Comparison of ENCODE assay signal across 29 cellular contexts in the genomic region with DNA sequence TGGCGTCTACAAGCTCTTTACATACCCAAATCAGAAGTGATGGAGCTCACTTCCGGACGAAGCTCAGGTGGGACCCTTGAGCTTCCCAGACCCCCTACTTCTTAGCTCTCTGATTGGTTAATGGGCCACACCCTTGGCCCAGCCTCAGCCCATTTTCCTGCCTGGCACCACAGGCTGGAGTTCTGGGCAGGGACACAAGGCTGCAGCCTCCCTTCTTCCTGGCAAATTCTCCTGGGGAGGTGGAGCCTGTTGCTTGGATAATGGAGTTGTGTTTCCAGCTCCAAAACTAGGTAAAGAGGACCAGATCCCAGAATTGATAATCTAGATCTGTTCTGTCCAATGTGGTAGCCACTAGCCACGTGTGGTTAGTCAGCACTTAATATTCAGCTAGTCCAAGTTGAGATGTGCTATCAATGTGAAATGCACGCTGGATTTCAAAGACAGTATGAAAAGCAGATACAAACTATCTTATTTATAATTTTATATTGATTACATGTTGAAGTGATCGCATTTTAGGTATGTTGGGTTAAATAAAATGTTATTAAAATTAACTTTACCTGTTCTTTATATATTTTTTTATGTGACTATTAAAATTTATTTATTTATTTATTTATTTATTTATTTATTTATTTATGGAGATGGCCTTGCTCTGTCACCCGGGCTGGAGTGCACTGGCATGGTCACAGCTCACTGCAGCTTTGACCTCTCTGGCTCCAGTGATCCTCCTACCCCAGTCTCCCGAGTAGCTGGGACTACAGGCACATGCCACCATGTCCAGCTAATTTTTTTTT. TPM values are rescaled to one million over a fixed set of nuclear protein-coding genes. Genes with fewer than 3 reads are reported as not detected.
"Had no signal": no experiment of that assay in that cellular context is flagged by ENCODE, and none has a peak within 500 bp of the region (broad histone marks: within the 10 kb centered on the region; RNA-seq: fewer than 3 reads in every experiment).

No MANE protein-coding gene starts in this region.

- H3K4me1 Mint-ChIP-seq: activated CD4-positive, alpha-beta T cell treated with anti-CD3 and anti-CD28 coated beads, Interleukin-2, amount 10 ng/mL, durations not matched to agents 24 days and 14 days; activated CD8-positive, alpha-beta memory T cell treated with anti-CD3 and anti-CD28 coated beads, Interleukin-2, amount 10 ng/mL, durations not matched to agents 7 days and 5 days; activated naive CD8-positive, alpha-beta T cell treated with anti-CD3 and anti-CD28 coated beads for 36 hours; immature natural killer cell; natural killer cell; stimulated activated effector memory CD8-positive, alpha-beta T cell treated with anti-CD3 and anti-CD28 coated beads, Interleukin-12 subunit alpha, Interleukin-12 subunit beta, amount 100 ng/mL, for 72 hours had no signal

- H3K9me3 Mint-ChIP-seq: activated CD4-positive, alpha-beta T cell treated with anti-CD3 and anti-CD28 coated beads, Interleukin-2, amount 10 ng/mL, durations not matched to agents 24 days and 14 days; activated CD8-positive, alpha-beta T cell treated with anti-CD3 and anti-CD28 coated beads for 36 hours; activated naive CD8-positive, alpha-beta T cell treated with anti-CD3 and anti-CD28 coated beads for 36 hours; immature natural killer cell; natural killer cell; stimulated activated effector memory CD8-positive, alpha-beta T cell treated with anti-CD3 and anti-CD28 coated beads, Interleukin-12 subunit alpha, Interleukin-12 subunit beta, amount 100 ng/mL, for 72 hours had no signal

- ATAC-seq: activated CD4-positive, CD25-positive, alpha-beta regulatory T cell treated with anti-CD3 and anti-CD28 coated beads, Interleukin-2, amount 50 U/mL, for 24 hours; activated CD8-positive, alpha-beta memory T cell treated with anti-CD3 and anti-CD28 coated beads, Interleukin-2, amount 10 ng/mL, durations not matched to agents 7 days and 5 days; activated CD8-positive, alpha-beta T cell treated with anti-CD3 and anti-CD28 coated beads for 36 hours; body of pancreas; natural killer cell; right cardiac atrium; stimulated activated effector memory CD8-positive, alpha-beta T cell treated with anti-CD3 and anti-CD28 coated beads, Interleukin-12 subunit alpha, Interleukin-12 subunit beta, amount 100 ng/mL, for 72 hours; T-helper 17 cell had no signal

- H3K4me1 ChIP-seq: body of pancreas, suprapubic skin, tibial nerve had no signal

- H3K27ac ChIP-seq: body of pancreas, cardiac muscle cell, hepatocyte, left ventricle myocardium inferior, ovary, stomach, suprapubic skin, tibial nerve had no signal

- H3K36me3 ChIP-seq: cardiac muscle cell, left ventricle myocardium inferior, ovary, stomach, suprapubic skin, tibial nerve had no signal

- DNase-seq: activated CD4-positive, alpha-beta T cell treated with anti-CD3 and anti-CD28 coated beads, Interleukin-2, amount 10 ng/mL, durations not matched to agents 24 days and 14 days; activated CD8-positive, alpha-beta memory T cell treated with anti-CD3 and anti-CD28 coated beads, Interleukin-2, amount 10 ng/mL, durations not matched to agents 7 days and 5 days; activated CD8-positive, alpha-beta T cell treated with anti-CD3 and anti-CD28 coated beads for 36 hours; activated naive CD8-positive, alpha-beta T cell treated with anti-CD3 and anti-CD28 coated beads for 36 hours; activated T-cell treated with anti-CD3 and anti-CD28 coated beads for 4 hours; effector CD4-positive, alpha-beta T cell; foreskin melanocyte; glutamatergic neuron; immature natural killer cell; left ventricle myocardium inferior; natural killer cell; stimulated activated CD4-positive, alpha-beta T cell treated with anti-CD3 and anti-CD28 coated beads, Interleukin-12 subunit alpha, Interleukin-12 subunit beta, amount 100 ng/mL, for 4 hours; stomach; SW 1271; T-helper 17 cell had no signal

- H3K4me3 Mint-ChIP-seq: activated CD4-positive, alpha-beta T cell treated with anti-CD3 and anti-CD28 coated beads, Interleukin-2, amount 10 ng/mL, durations not matched to agents 24 days and 14 days; activated CD8-positive, alpha-beta memory T cell treated with anti-CD3 and anti-CD28 coated beads, Interleukin-2, amount 10 ng/mL, durations not matched to agents 7 days and 5 days; activated CD8-positive, alpha-beta T cell treated with anti-CD3 and anti-CD28 coated beads for 36 hours; activated naive CD8-positive, alpha-beta T cell treated with anti-CD3 and anti-CD28 coated beads for 36 hours; immature natural killer cell; natural killer cell; stimulated activated effector memory CD8-positive, alpha-beta T cell treated with anti-CD3 and anti-CD28 coated beads, Interleukin-12 subunit alpha, Interleukin-12 subunit beta, amount 100 ng/mL, for 72 hours; T-helper 17 cell had no signal

- H3K4me3 ChIP-seq: body of pancreas, cardiac muscle cell, hepatocyte, left ventricle myocardium inferior, ovary, stomach, suprapubic skin, tibial nerve had no signal

- H3K27ac Mint-ChIP-seq: activated CD4-positive, alpha-beta T cell treated with anti-CD3 and anti-CD28 coated beads, Interleukin-2, amount 10 ng/mL, durations not matched to agents 24 days and 14 days; activated CD8-positive, alpha-beta memory T cell treated with anti-CD3 and anti-CD28 coated beads, Interleukin-2, amount 10 ng/mL, durations not matched to agents 7 days and 5 days; activated CD8-positive, alpha-beta T cell treated with anti-CD3 and anti-CD28 coated beads for 36 hours; activated naive CD8-positive, alpha-beta T cell treated with anti-CD3 and anti-CD28 coated beads for 36 hours; immature natural killer cell; natural killer cell; stimulated activated effector memory CD8-positive, alpha-beta T cell treated with anti-CD3 and anti-CD28 coated beads, Interleukin-12 subunit alpha, Interleukin-12 subunit beta, amount 100 ng/mL, for 72 hours; T-helper 17 cell had no signal

- H3K27me3 Mint-ChIP-seq: activated naive CD8-positive, alpha-beta T cell treated with anti-CD3 and anti-CD28 coated beads for 36 hours had no signal

- H3K36me3 Mint-ChIP-seq: activated CD8-positive, alpha-beta memory T cell treated with anti-CD3 and anti-CD28 coated beads, Interleukin-2, amount 10 ng/mL, durations not matched to agents 7 days and 5 days; activated naive CD8-positive, alpha-beta T cell treated with anti-CD3 and anti-CD28 coated beads for 36 hours; immature natural killer cell; natural killer cell; stimulated activated effector memory CD8-positive, alpha-beta T cell treated with anti-CD3 and anti-CD28 coated beads, Interleukin-12 subunit alpha, Interleukin-12 subunit beta, amount 100 ng/mL, for 72 hours had no signal

- H3K9me3 ChIP-seq: body of pancreas, left ventricle myocardium inferior, ovary, stomach, suprapubic skin, tibial nerve had no signal

- H3K27me3 ChIP-seq: body of pancreas, cardiac muscle cell, hepatocyte, ovary, suprapubic skin, tibial nerve had no signal

RNA-seq across cellular contexts. Expression of a gene that starts 12.6 kb away (rescaled TPM):
- total RNA-seq: lung microvascular endothelial cell, pulmonary artery endothelial cell had no signal

RNA-seq across cellular contexts. Expression of a gene that starts 34.2 kb away (rescaled TPM):
- total RNA-seq: activated CD4-positive, alpha-beta T cell treated with anti-CD3 and anti-CD28 coated beads, Interleukin-2, amount 10 ng/mL, durations not matched to agents 24 days and 14 days; activated CD8-positive, alpha-beta memory T cell treated with anti-CD3 and anti-CD28 coated beads, Interleukin-2, amount 10 ng/mL, durations not matched to agents 7 days and 5 days; activated CD8-positive, alpha-beta T cell treated with anti-CD3 and anti-CD28 coated beads for 36 hours; activated naive CD8-positive, alpha-beta T cell treated with anti-CD3 and anti-CD28 coated beads for 36 hours; body of pancreas; cardiac muscle cell; cerebellum; left ventricle myocardium inferior; lung microvascular endothelial cell; natural killer cell; pulmonary artery endothelial cell; T-helper 17 cell; tibial nerve; urinary bladder had no signal
- polyA plus RNA-seq: cardiac muscle cell, esophagus, immature natural killer cell, stomach had no signal

RNA-seq across cellular contexts. Expression of a gene that starts 45.3 kb away (rescaled TPM):
- total RNA-seq: activated CD4-positive, alpha-beta T cell treated with anti-CD3 and anti-CD28 coated beads, Interleukin-2, amount 10 ng/mL, durations not matched to agents 24 days and 14 days; activated CD8-positive, alpha-beta memory T cell treated with anti-CD3 and anti-CD28 coated beads, Interleukin-2, amount 10 ng/mL, durations not matched to agents 7 days and 5 days; activated CD8-positive, alpha-beta T cell treated with anti-CD3 and anti-CD28 coated beads for 36 hours; activated naive CD8-positive, alpha-beta T cell treated with anti-CD3 and anti-CD28 coated beads for 36 hours; lung microvascular endothelial cell; natural killer cell; T-helper 17 cell had no signal
- polyA plus RNA-seq: immature natural killer cell had no signal

RNA-seq across cellular contexts. Expression of a gene that starts 56.4 kb away (rescaled TPM):
- total RNA-seq: activated CD4-positive, alpha-beta T cell treated with anti-CD3 and anti-CD28 coated beads, Interleukin-2, amount 10 ng/mL, durations not matched to agents 24 days and 14 days; activated CD8-positive, alpha-beta memory T cell treated with anti-CD3 and anti-CD28 coated beads, Interleukin-2, amount 10 ng/mL, durations not matched to agents 7 days and 5 days; activated CD8-positive, alpha-beta T cell treated with anti-CD3 and anti-CD28 coated beads for 36 hours; activated naive CD8-positive, alpha-beta T cell treated with anti-CD3 and anti-CD28 coated beads for 36 hours; body of pancreas; hepatocyte; left ventricle myocardium inferior; lung microvascular endothelial cell; natural killer cell; pulmonary artery endothelial cell; suprapubic skin; T-helper 17 cell had no signal
- polyA plus RNA-seq: immature natural killer cell had no signal
